In the genomic region with DNA sequence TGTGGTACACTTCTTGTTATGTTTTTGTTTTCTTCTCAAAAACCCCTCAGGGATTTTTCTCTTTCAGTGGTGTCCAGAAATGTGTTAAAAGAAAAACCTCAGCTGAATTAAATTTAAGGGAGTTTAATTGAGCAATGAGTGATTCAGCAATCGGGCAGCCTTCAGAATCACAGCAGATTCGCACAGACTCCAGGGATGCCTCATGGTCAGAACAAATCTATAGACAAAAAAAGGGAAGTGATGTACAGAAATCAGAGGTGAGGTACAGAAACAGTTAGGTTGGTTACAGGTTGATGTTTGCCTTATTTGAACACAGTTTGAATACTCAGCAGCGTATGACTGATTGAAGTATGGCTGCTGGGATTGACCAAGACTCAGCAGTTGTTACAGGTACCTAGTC, we compare ENCODE assay signal across 19 cellular contexts.
DNase-seq lines count a peak whose midpoint lies in the region; ATAC-seq, FAIRE-seq and TF ChIP-seq lines count a peak whose summit lies in the region.
"Had no signal": no experiment of that assay in that cellular context is flagged by ENCODE, and none has a peak within 500 bp of the region (broad histone marks: within the 10 kb centered on the region; RNA-seq: fewer than 3 reads in every experiment).

No MANE protein-coding gene starts in this region.

- no peak for FAIRE-seq in GM12891 (lab: Jason Lieb, UNC)
- FAIRE-seq: A204.1, G401.6, GM19239 had no signal

- no peaks in the 10 kb centered on the region for H3K79me1 ChIP-seq in H9 (ENCODE audit: insufficient read depth, low read depth, low read length, poor library complexity, severe bottlenecking)

- H3K4me3 ChIP-seq in NB4 (ENCODE audit: low read depth, low read length) (no peak overlapping the region), epithelial cell of esophagus (ENCODE audit: low read length) (no peak overlapping the region)

- H2BK15ac ChIP-seq in H9 (ENCODE audit: low read depth, low read length), result no peak overlapping the region

- H2BK120ac ChIP-seq in H9 (ENCODE audit: low read depth, low read length, poor library complexity, severe bottlenecking), result no peak overlapping the region

- no peak overlapping the region for H3K27ac Mint-ChIP-seq in H9
- H3K27ac Mint-ChIP-seq in stimulated activated naive B cell treated with anti-CD40 and anti-IgM and Interleukin-4, amounts not matched to agents 10 μg/mL and 1 μg/mL and 100 μg/mL, for 72 hours, result no peak overlapping the region
- H3K27ac Mint-ChIP-seq: B cell; CD4-positive, alpha-beta T cell had no signal

- TF ChIP-seq CTCF in NB4 (IDR thresholded peaks at IDR 0.05; ENCODE audit: low read depth, low read length) (no peak), epithelial cell of esophagus (IDR thresholded peaks at IDR 0.05; ENCODE audit: insufficient read depth, low read depth, low read length, missing control alignments) (no peak), H9 (conservative IDR thresholded peaks at IDR 0.05) (no peak)

- peaks cover 0 to 15% (median 2%) of the 10 kb centered on the region in 3 experiments; a peak in 5 of 7 replicates for H3K36me3 Mint-ChIP-seq in H9 (ENCODE audit: insufficient read depth in 1 of 3, low read depth in 3 of 3)
- H3K36me3 Mint-ChIP-seq in stimulated activated naive B cell treated with anti-CD40 and anti-IgM and Interleukin-4, amounts not matched to agents 10 μg/mL and 1 μg/mL and 100 μg/mL, for 72 hours, result no peaks in the 10 kb centered on the region

- no peak overlapping the region for H3K4me2 ChIP-seq in H9 (ENCODE audit: insufficient read depth, insufficient read length, low read length)

- H3K4me1 Mint-ChIP-seq in H9, result peaks cover 3 to 9% of the 10 kb centered on the region in 2 experiments
- H3K4me1 Mint-ChIP-seq in stimulated activated naive B cell treated with anti-CD40 and anti-IgM and Interleukin-4, amounts not matched to agents 10 μg/mL and 1 μg/mL and 100 μg/mL, for 72 hours, result no peaks in the 10 kb centered on the region
- H3K4me1 Mint-ChIP-seq: B cell had no signal

- H3K4me1 ChIP-seq in H9 (ENCODE audit: insufficient read depth, low read length), result no peaks in the 10 kb centered on the region

- no peaks in the 10 kb centered on the region for H3K9me3 ChIP-seq in H9 (ENCODE audit: control insufficient read depth, low read depth, low read length)

- no peak overlapping the region for H2AK5ac ChIP-seq in H9 (ENCODE audit: insufficient read length, low read length)

- no peaks in the 10 kb centered on the region for H3K79me2 ChIP-seq in H9 (ENCODE audit: insufficient read depth, low read length)

- DNase-seq in GM12891 (ENCODE audit: insufficient read length, low spot score), result no peak
- DNase-seq in NB4 (ENCODE audit: low read depth), result peak; percentile 8
- DNase-seq in epithelial cell of esophagus (ENCODE audit: low read depth), result peak; percentile 28
- DNase-seq in renal cortical epithelial cell (ENCODE audit: low read depth), result peak; percentile 46
- DNase-seq in H9, result no peak
- DNase-seq in stimulated activated naive B cell treated with anti-CD40 and anti-IgM and Interleukin-4, amounts not matched to agents 10 μg/mL and 1 μg/mL and 100 μg/mL, for 72 hours, result no peak
- DNase-seq: C1 segment of cervical spinal cord; Calu3; CD4-positive, alpha-beta T cell; DMS 273 treated with DMSO at 0.1 percent for 48 hours; DMS79; EL; IMR-90 had no signal

- H2BK12ac ChIP-seq in H9 (ENCODE audit: insufficient read length, low read depth, low read length), result no peak overlapping the region

- H3K14ac ChIP-seq in H9 (ENCODE audit: insufficient read depth, low read length), result no peak overlapping the region

- no peaks in the 10 kb centered on the region for H3K27me3 Mint-ChIP-seq in H9 (ENCODE audit: low read depth)
- no peaks in the 10 kb centered on the region for H3K27me3 Mint-ChIP-seq in stimulated activated naive B cell treated with anti-CD40 and anti-IgM and Interleukin-4, amounts not matched to agents 10 μg/mL and 1 μg/mL and 100 μg/mL, for 72 hours

- no peak overlapping the region for H2AFZ ChIP-seq in H9 (ENCODE audit: low read length)

- H4K20me1 ChIP-seq in H9 (ENCODE audit: control insufficient read depth, insufficient read depth, insufficient read length), result no peaks in the 10 kb centered on the region

- no peak overlapping the region for H3K9ac ChIP-seq in H9 (ENCODE audit: extremely low read depth, insufficient read length, low read length)

- H3K9me3 Mint-ChIP-seq in H9, result no peaks in the 10 kb centered on the region
- H3K9me3 Mint-ChIP-seq in stimulated activated naive B cell treated with anti-CD40 and anti-IgM and Interleukin-4, amounts not matched to agents 10 μg/mL and 1 μg/mL and 100 μg/mL, for 72 hours, result no peaks in the 10 kb centered on the region
- H3K9me3 Mint-ChIP-seq: CD4-positive, alpha-beta T cell had no signal

- no peak overlapping the region for H4K8ac ChIP-seq in H9 (replicated peaks; ENCODE audit: insufficient read length, low read depth, low read length)

- H4K91ac ChIP-seq in H9 (ENCODE audit: insufficient read length, low read depth, low read length), result no peak overlapping the region

- no peak overlapping the region for H3K18ac ChIP-seq in H9 (ENCODE audit: insufficient read length, low read depth, low read length)

- TF ChIP-seq POLR2A in GM12891 (IDR thresholded peaks at IDR 0.05; ENCODE audit: low read depth, low read length) (no peak), NB4 (IDR thresholded peaks at IDR 0.05; ENCODE audit: extremely low read depth, insufficient read length) (no peak)

- H3K56ac ChIP-seq in H9 (ENCODE audit: insufficient read length, low read depth, low read length), result no peak overlapping the region

- no peaks in the 10 kb centered on the region for H3K23me2 ChIP-seq in H9 (ENCODE audit: insufficient read length, low read depth, low read length, poor library complexity, severe bottlenecking)

- H3K4ac ChIP-seq in H9 (ENCODE audit: low read depth, low read length), result no peak overlapping the region

- WGBS in H9 (ENCODE audit: extremely low coverage, insufficient read length, low lambda C conversion rate), result no CpG with 5 or more reads among the region's 3 CpGs

- H2BK20ac ChIP-seq in H9 (ENCODE audit: low read depth, low read length, poor library complexity, severe bottlenecking), result no peak overlapping the region

- H3T11ph ChIP-seq in H9 (ENCODE audit: low read length), result no peak overlapping the region

- H3K27me3 ChIP-seq in H9 (ENCODE audit: insufficient read depth, low read length), result no peaks in the 10 kb centered on the region

- H3K27ac ChIP-seq in H9 (ENCODE audit: insufficient read length, low read depth, low read length), result no peak overlapping the region

- H2BK5ac ChIP-seq in H9 (ENCODE audit: insufficient read length, low read length), result no peak overlapping the region

- H4K5ac ChIP-seq in H9 (ENCODE audit: insufficient read length, low read depth, low read length), result no peak overlapping the region

- H3K23ac ChIP-seq in H9 (ENCODE audit: insufficient read length, low read depth, low read length), result no peak overlapping the region

- no peak overlapping the region for H3K4me3 Mint-ChIP-seq in H9
- no peak overlapping the region for H3K4me3 Mint-ChIP-seq in stimulated activated naive B cell treated with anti-CD40 and anti-IgM and Interleukin-4, amounts not matched to agents 10 μg/mL and 1 μg/mL and 100 μg/mL, for 72 hours
- H3K4me3 Mint-ChIP-seq: B cell; CD4-positive, alpha-beta T cell had no signal

- no peak for ATAC-seq in stimulated activated naive B cell treated with anti-CD40 and anti-IgM and Interleukin-4, amounts not matched to agents 10 μg/mL and 1 μg/mL and 100 μg/mL, for 72 hours (replicated peaks)
- ATAC-seq in HG02870 (IDR thresholded peaks at IDR 0.05; ENCODE audit: unreplicated experiment), result no peak
- ATAC-seq: HCT116 had no signal

TF ChIP-seq in GM12891, 5 proteins besides CTCF, POLR2A, EP300 and RAD21:
- TF ChIP-seq SPI1 (IDR thresholded peaks at IDR 0.05; ENCODE audit: low read depth, low read length) (peak; percentile 62), POU2F2 (IDR thresholded peaks at IDR 0.05; ENCODE audit: low read depth, low read length) (no peak), TAF1 (IDR thresholded peaks at IDR 0.05; ENCODE audit: low read depth, low read length) (no peak), PAX5 (IDR thresholded peaks at IDR 0.05; ENCODE audit: insufficient read depth, low read length, severe bottlenecking) (no peak), POLR2AphosphoS5 (IDR thresholded peaks at IDR 0.05; ENCODE audit: low read depth, low read length) (no peak)
TF ChIP-seq in GM12891: peak in this region for 1.

Comparison
In these comparisons a context has a peak if more than half of its experiments do, and no peak if none do; other contexts are left out.
1. DNase-seq: peak in NB4 (single experiment), epithelial cell of esophagus (single experiment) and renal cortical epithelial cell (single experiment); none in GM12891 (single experiment), H9 (single experiment) and stimulated activated naive B cell treated with anti-CD40 and anti-IgM and Interleukin-4, amounts not matched to agents 10 μg/mL and 1 μg/mL and 100 μg/mL, for 72 hours (single experiment).